ENCODE assay signal across 1 cellular context in the genomic region with DNA sequence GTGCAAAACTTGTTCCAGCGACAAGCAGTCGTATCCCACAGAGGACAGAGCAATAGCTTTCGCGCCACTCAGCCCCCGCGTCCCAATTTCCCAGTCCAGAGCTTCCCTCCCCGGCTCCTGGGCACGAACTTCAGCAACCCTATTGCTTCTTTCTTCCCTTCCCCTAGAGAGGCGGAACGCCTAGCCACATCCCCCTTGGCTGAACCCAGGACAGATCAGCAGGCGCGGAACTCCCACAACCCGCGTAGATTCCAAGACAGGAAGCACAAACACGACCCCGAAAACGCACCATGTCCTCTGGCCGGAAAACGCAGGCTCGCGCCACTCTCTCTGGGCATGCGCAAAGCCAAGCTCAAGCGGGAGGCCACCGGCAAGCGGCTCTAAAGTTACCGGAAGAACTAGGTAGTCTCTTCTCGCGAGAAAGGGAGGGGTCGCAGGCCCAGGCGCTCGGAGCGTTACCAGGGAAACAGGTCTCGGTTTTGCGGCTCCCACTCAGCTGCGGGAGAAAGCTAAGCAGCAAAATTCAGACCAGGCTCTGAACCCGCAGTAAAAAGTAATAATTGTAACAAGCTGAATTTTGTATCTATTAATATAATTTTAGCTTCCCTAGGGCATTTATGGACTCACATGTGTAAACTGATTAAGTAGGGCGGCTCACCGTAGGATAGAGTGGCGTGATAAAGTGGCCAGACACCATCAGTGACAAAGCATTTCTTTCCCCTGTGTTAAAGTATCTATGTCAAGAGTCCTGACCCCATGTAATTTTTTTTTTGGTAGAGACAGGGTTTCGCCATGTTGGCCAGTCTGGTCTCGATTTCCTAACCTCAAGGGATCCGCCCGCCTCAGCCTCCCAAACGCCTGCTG.
TF ChIP-seq lines count a peak whose summit lies in the region.

A gene (minus strand): TSS at position 323 of the 864 bp plus-strand sequence. CDS start 31 bp downstream, at position 292.

TF ChIP-seq in K562, 482 proteins besides CTCF, POLR2A, EP300 and RAD21 (continued from another document and continues in another):
- TF ChIP-seq TAF1 (IDR thresholded peaks at IDR 0.05; ENCODE audit: control insufficient read depth, extremely low read depth, insufficient read depth, low read length, severe bottlenecking) (peak; percentile 97), PHF8 (IDR thresholded peaks at IDR 0.05; ENCODE audit: borderline replicate concordance, low read length) (peak; percentile 96), NRF1 (conservative IDR thresholded peaks at IDR 0.05 in 1 of 2, IDR thresholded peaks at IDR 0.05 in 1 of 2) (peak; percentile 99 to 100), ZNF561 (CRISPR knock-in tag; conservative IDR thresholded peaks at IDR 0.05) (no peak), ZNF133 (CRISPR knock-in tag; IDR thresholded peaks at IDR 0.05) (no peak), NCOA4 (IDR thresholded peaks at IDR 0.05; ENCODE audit: partially characterized antibody) (no peak), HNRNPL (IDR thresholded peaks at IDR 0.05; ENCODE audit: low read depth, low read length) (no peak), DMBX1 (CRISPR knock-in tag; IDR thresholded peaks at IDR 0.05; ENCODE audit: borderline replicate concordance) (0 out of 2 replicates have a peak, but pooled peaks have one; percentile 18), ZSCAN32 (CRISPR knock-in tag; IDR thresholded peaks at IDR 0.05) (no peak), BCL6 (CRISPR knock-in tag; IDR thresholded peaks at IDR 0.05) (peak; percentile 47; the same call in 1 of the 2 replicates), ZNF253 (CRISPR knock-in tag; conservative IDR thresholded peaks at IDR 0.05) (no peak), ZBTB7A (IDR thresholded peaks at IDR 0.05; ENCODE audit: borderline replicate concordance, control insufficient read depth, low read depth, low read length) (peak; percentile 60; the same call in 1 of the 2 replicates), SNIP1 (IDR thresholded peaks at IDR 0.05; ENCODE audit: low read depth) (no peak), MECOM (CRISPR knock-in tag; IDR thresholded peaks at IDR 0.05) (peak; percentile 48; the same call in 1 of the 2 replicates), TEAD2 (tag; IDR thresholded peaks at IDR 0.05) (no peak), CREB1 (IDR thresholded peaks at IDR 0.05) (peak; percentile 77), CREB1 (CRISPR knock-in tag; IDR thresholded peaks at IDR 0.05) (peak; percentile 55; the same call in 1 of the 2 replicates), LEF1 (IDR thresholded peaks at IDR 0.05) (no peak; the same call in 1 of the 2 replicates), ESRRB (CRISPR knock-in tag; IDR thresholded peaks at IDR 0.05; ENCODE audit: borderline replicate concordance) (no peak; the same call in 1 of the 2 replicates), HEY1 (CRISPR knock-in tag; IDR thresholded peaks at IDR 0.05; ENCODE audit: borderline replicate concordance) (0 out of 2 replicates have a peak, but pooled peaks have one; percentile 37), HDAC8 (tag; IDR thresholded peaks at IDR 0.05) (no peak; the same call in 1 of the 2 replicates), RNF2 (IDR thresholded peaks at IDR 0.05) (peak; percentile 31), ZNF780A (CRISPR knock-in tag; IDR thresholded peaks at IDR 0.05) (no peak), FOS (IDR thresholded peaks at IDR 0.05; ENCODE audit: extremely low read depth, insufficient read length) (no peak), NFIC (IDR thresholded peaks at IDR 0.05) (peak; percentile 67), ZKSCAN8 (CRISPR knock-in tag; IDR thresholded peaks at IDR 0.05) (peak; percentile 20; the same call in 1 of the 2 replicates), ZKSCAN1 (IDR thresholded peaks at IDR 0.05; ENCODE audit: low read depth, low read length) (0 out of 2 replicates have a peak, but pooled peaks have one; percentile 20), RUNX1 (IDR thresholded peaks at IDR 0.05; ENCODE audit: low read depth) (no peak), NBN (IDR thresholded peaks at IDR 0.05; ENCODE audit: low read depth) (peak; percentile 61), SMARCA4 (IDR thresholded peaks at IDR 0.05) (peak; percentile 2), SOX6 (IDR thresholded peaks at IDR 0.05) (peak; percentile 68), ARNT (IDR thresholded peaks at IDR 0.05) (peak; percentile 34 to 51; a peak in 2 of 4 replicates), STAT5A (IDR thresholded peaks at IDR 0.05; ENCODE audit: borderline replicate concordance, low read length) (peak; percentile 19; the same call in 1 of the 2 replicates), EP400 (IDR thresholded peaks at IDR 0.05) (peak; percentile 91), ZNF57 (CRISPR knock-in tag; IDR thresholded peaks at IDR 0.05) (no peak)
- TF ChIP-seq, protein P1, sequence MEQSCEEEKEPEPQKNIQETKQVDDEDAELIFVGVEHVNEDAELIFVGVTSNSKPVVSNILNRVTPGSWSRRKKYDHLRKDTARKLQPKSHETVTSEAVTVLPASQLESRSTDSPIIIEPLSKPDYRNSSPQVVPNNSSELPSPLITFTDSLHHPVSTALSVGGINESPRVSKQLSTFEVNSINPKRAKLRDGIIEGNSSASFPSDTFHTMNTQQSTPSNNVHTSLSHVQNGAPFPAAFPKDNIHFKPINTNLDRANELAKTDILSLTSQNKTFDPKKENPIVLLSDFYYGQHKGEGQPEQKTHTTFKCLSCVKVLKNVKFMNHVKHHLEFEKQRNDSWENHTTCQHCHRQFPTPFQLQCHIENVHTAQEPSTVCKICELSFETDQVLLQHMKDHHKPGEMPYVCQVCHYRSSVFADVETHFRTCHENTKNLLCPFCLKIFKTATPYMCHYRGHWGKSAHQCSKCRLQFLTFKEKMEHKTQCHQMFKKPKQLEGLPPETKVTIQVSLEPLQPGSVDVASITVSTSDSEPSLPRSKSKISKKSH (CRISPR knock-in tag; IDR thresholded peaks at IDR 0.05) = peak; percentile 85; the same call in 1 of the 2 replicates
- TF ChIP-seq, protein P2, sequence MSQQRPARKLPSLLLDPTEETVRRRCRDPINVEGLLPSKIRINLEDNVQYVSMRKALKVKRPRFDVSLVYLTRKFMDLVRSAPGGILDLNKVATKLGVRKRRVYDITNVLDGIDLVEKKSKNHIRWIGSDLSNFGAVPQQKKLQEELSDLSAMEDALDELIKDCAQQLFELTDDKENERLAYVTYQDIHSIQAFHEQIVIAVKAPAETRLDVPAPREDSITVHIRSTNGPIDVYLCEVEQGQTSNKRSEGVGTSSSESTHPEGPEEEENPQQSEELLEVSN (IDR thresholded peaks at IDR 0.05; ENCODE audit: borderline replicate concordance in 1 of 2, extremely low read depth in 1 of 2, insufficient read depth in 1 of 2, insufficient read length in 1 of 2, low read depth in 1 of 2, low read length in 1 of 2, poor library complexity in 1 of 2, severe bottlenecking in 1 of 2) = peak; percentile 34 to 46
- TF ChIP-seq, protein P3, sequence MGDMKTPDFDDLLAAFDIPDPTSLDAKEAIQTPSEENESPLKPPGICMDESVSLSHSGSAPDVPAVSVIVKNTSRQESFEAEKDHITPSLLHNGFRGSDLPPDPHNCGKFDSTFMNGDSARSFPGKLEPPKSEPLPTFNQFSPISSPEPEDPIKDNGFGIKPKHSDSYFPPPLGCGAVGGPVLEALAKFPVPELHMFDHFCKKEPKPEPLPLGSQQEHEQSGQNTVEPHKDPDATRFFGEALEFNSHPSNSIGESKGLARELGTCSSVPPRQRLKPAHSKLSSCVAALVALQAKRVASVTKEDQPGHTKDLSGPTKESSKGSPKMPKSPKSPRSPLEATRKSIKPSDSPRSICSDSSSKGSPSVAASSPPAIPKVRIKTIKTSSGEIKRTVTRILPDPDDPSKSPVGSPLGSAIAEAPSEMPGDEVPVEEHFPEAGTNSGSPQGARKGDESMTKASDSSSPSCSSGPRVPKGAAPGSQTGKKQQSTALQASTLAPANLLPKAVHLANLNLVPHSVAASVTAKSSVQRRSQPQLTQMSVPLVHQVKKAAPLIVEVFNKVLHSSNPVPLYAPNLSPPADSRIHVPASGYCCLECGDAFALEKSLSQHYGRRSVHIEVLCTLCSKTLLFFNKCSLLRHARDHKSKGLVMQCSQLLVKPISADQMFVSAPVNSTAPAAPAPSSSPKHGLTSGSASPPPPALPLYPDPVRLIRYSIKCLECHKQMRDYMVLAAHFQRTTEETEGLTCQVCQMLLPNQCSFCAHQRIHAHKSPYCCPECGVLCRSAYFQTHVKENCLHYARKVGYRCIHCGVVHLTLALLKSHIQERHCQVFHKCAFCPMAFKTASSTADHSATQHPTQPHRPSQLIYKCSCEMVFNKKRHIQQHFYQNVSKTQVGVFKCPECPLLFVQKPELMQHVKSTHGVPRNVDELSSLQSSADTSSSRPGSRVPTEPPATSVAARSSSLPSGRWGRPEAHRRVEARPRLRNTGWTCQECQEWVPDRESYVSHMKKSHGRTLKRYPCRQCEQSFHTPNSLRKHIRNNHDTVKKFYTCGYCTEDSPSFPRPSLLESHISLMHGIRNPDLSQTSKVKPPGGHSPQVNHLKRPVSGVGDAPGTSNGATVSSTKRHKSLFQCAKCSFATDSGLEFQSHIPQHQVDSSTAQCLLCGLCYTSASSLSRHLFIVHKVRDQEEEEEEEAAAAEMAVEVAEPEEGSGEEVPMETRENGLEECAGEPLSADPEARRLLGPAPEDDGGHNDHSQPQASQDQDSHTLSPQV (IDR thresholded peaks at IDR 0.05) = no peak; the same call in 1 of the 2 replicates
- TF ChIP-seq, protein P4, sequence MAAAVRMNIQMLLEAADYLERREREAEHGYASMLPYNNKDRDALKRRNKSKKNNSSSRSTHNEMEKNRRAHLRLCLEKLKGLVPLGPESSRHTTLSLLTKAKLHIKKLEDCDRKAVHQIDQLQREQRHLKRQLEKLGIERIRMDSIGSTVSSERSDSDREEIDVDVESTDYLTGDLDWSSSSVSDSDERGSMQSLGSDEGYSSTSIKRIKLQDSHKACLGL (CRISPR knock-in tag; IDR thresholded peaks at IDR 0.05; ENCODE audit: borderline replicate concordance, poor library complexity, severe bottlenecking) = no peak
- TF ChIP-seq, protein P5, sequence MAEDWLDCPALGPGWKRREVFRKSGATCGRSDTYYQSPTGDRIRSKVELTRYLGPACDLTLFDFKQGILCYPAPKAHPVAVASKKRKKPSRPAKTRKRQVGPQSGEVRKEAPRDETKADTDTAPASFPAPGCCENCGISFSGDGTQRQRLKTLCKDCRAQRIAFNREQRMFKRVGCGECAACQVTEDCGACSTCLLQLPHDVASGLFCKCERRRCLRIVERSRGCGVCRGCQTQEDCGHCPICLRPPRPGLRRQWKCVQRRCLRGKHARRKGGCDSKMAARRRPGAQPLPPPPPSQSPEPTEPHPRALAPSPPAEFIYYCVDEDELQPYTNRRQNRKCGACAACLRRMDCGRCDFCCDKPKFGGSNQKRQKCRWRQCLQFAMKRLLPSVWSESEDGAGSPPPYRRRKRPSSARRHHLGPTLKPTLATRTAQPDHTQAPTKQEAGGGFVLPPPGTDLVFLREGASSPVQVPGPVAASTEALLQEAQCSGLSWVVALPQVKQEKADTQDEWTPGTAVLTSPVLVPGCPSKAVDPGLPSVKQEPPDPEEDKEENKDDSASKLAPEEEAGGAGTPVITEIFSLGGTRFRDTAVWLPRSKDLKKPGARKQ (CRISPR knock-in tag; IDR thresholded peaks at IDR 0.05) = no peak
- TF ChIP-seq, protein P6, sequence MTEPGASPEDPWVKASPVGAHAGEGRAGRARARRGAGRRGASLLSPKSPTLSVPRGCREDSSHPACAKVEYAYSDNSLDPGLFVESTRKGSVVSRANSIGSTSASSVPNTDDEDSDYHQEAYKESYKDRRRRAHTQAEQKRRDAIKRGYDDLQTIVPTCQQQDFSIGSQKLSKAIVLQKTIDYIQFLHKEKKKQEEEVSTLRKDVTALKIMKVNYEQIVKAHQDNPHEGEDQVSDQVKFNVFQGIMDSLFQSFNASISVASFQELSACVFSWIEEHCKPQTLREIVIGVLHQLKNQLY (CRISPR knock-in tag; conservative IDR thresholded peaks at IDR 0.05) = no peak
- TF ChIP-seq, protein P7, sequence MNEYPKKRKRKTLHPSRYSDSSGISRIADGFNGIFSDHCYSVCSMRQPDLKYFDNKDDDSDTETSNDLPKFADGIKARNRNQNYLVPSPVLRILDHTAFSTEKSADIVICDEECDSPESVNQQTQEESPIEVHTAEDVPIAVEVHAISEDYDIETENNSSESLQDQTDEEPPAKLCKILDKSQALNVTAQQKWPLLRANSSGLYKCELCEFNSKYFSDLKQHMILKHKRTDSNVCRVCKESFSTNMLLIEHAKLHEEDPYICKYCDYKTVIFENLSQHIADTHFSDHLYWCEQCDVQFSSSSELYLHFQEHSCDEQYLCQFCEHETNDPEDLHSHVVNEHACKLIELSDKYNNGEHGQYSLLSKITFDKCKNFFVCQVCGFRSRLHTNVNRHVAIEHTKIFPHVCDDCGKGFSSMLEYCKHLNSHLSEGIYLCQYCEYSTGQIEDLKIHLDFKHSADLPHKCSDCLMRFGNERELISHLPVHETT (CRISPR knock-in tag; conservative IDR thresholded peaks at IDR 0.05 in 1 of 2, IDR thresholded peaks at IDR 0.05 in 1 of 2) = peak in 1 of 2 experiments; percentile 89; a peak in 2 of 4 replicates
- TF ChIP-seq, protein P8, sequence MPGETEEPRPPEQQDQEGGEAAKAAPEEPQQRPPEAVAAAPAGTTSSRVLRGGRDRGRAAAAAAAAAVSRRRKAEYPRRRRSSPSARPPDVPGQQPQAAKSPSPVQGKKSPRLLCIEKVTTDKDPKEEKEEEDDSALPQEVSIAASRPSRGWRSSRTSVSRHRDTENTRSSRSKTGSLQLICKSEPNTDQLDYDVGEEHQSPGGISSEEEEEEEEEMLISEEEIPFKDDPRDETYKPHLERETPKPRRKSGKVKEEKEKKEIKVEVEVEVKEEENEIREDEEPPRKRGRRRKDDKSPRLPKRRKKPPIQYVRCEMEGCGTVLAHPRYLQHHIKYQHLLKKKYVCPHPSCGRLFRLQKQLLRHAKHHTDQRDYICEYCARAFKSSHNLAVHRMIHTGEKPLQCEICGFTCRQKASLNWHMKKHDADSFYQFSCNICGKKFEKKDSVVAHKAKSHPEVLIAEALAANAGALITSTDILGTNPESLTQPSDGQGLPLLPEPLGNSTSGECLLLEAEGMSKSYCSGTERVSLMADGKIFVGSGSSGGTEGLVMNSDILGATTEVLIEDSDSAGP (CRISPR knock-in tag; IDR thresholded peaks at IDR 0.05) = no peak
- TF ChIP-seq, protein P9, sequence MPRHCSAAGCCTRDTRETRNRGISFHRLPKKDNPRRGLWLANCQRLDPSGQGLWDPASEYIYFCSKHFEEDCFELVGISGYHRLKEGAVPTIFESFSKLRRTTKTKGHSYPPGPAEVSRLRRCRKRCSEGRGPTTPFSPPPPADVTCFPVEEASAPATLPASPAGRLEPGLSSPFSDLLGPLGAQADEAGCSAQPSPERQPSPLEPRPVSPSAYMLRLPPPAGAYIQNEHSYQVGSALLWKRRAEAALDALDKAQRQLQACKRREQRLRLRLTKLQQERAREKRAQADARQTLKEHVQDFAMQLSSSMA (CRISPR knock-in tag; IDR thresholded peaks at IDR 0.05) = peak; percentile 97
- TF ChIP-seq, protein P10, sequence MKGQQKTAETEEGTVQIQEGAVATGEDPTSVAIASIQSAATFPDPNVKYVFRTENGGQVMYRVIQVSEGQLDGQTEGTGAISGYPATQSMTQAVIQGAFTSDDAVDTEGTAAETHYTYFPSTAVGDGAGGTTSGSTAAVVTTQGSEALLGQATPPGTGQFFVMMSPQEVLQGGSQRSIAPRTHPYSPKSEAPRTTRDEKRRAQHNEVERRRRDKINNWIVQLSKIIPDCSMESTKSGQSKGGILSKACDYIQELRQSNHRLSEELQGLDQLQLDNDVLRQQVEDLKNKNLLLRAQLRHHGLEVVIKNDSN (CRISPR knock-in tag; IDR thresholded peaks at IDR 0.05) = no peak
- TF ChIP-seq, protein P11, sequence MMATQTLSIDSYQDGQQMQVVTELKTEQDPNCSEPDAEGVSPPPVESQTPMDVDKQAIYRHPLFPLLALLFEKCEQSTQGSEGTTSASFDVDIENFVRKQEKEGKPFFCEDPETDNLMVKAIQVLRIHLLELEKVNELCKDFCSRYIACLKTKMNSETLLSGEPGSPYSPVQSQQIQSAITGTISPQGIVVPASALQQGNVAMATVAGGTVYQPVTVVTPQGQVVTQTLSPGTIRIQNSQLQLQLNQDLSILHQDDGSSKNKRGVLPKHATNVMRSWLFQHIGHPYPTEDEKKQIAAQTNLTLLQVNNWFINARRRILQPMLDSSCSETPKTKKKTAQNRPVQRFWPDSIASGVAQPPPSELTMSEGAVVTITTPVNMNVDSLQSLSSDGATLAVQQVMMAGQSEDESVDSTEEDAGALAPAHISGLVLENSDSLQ (IDR thresholded peaks at IDR 0.05) = peak; percentile 24; the same call in 1 of the 2 replicates
